ENCODE assay signal across 22 cellular contexts in genomic region chr7:114151777-114152176, GRCh38.
DNase-seq lines count a peak whose midpoint lies in the region; ATAC-seq, FAIRE-seq and TF ChIP-seq lines count a peak whose summit lies in the region.
"Had no signal": no experiment of that assay in that cellular context is flagged by ENCODE, and none has a peak within 500 bp of the region (broad histone marks: within the 10 kb centered on the region; RNA-seq: fewer than 3 reads in every experiment).

No MANE protein-coding gene starts in this region.

- no peaks in the 10 kb centered on the region for H3K9me2 ChIP-seq in Loucy (replicated peaks; ENCODE audit: low read depth, low read length)

- H3K4me3 Mint-ChIP-seq in stimulated activated naive B cell treated with anti-CD40 and anti-IgM and Interleukin-4, amounts not matched to agents 10 μg/mL and 1 μg/mL and 100 μg/mL, for 72 hours, result no peak overlapping the region
- H3K4me3 Mint-ChIP-seq in WTC11, result no peak overlapping the region
- H3K4me3 Mint-ChIP-seq: CD4-positive, CD25-positive, alpha-beta regulatory T cell; CD8-positive, alpha-beta memory T cell; HFFc6 had no signal

- ATAC-seq in DND-41 (ENCODE audit: insufficient read depth, low read depth) (no peak), pancreas (no peak), HG03565 (IDR thresholded peaks at IDR 0.05; ENCODE audit: unreplicated experiment) (no peak), HG03139 (IDR thresholded peaks at IDR 0.05; ENCODE audit: unreplicated experiment) (no peak), WTC11 (no peak)
- no peak for ATAC-seq in stimulated activated naive B cell treated with anti-CD40 and anti-IgM and Interleukin-4, amounts not matched to agents 10 μg/mL and 1 μg/mL and 100 μg/mL, for 72 hours (replicated peaks)
- ATAC-seq: HCT116 had no signal

- H3K9me3 Mint-ChIP-seq in stimulated activated naive B cell treated with anti-CD40 and anti-IgM and Interleukin-4, amounts not matched to agents 10 μg/mL and 1 μg/mL and 100 μg/mL, for 72 hours, result no peaks in the 10 kb centered on the region
- H3K9me3 Mint-ChIP-seq in WTC11, result no peaks in the 10 kb centered on the region
- H3K9me3 Mint-ChIP-seq: CD8-positive, alpha-beta memory T cell had no signal

- no peaks in the 10 kb centered on the region for H3K27me3 ChIP-seq in DND-41 (ENCODE audit: insufficient read depth, low read length, poor library complexity)
- H3K27me3 ChIP-seq in Loucy (ENCODE audit: insufficient read depth, low read length, poor library complexity, severe bottlenecking), result no peaks in the 10 kb centered on the region
- no peaks in the 10 kb centered on the region for H3K27me3 ChIP-seq in pancreas
- H3K27me3 ChIP-seq: BE2C had no signal

- H3K27me3 Mint-ChIP-seq in stimulated activated naive B cell treated with anti-CD40 and anti-IgM and Interleukin-4, amounts not matched to agents 10 μg/mL and 1 μg/mL and 100 μg/mL, for 72 hours, result no peaks in the 10 kb centered on the region
- no peaks in the 10 kb centered on the region for H3K27me3 Mint-ChIP-seq in WTC11 (ENCODE audit: low read depth)
- H3K27me3 Mint-ChIP-seq: CD4-positive, CD25-positive, alpha-beta regulatory T cell had no signal

- H3K79me2 ChIP-seq in DND-41 (ENCODE audit: insufficient read depth, low read length) (no peaks in the 10 kb centered on the region), Loucy (ENCODE audit: insufficient read depth, low read length) (no peaks in the 10 kb centered on the region)

- H4K20me1 ChIP-seq in DND-41 (ENCODE audit: insufficient read depth, low read length), result no peaks in the 10 kb centered on the region
- H4K20me1 ChIP-seq in Loucy (ENCODE audit: insufficient read depth, low read length, poor library complexity, severe bottlenecking), result no peaks in the 10 kb centered on the region

- H3K4me3 ChIP-seq in DND-41 (ENCODE audit: low read depth in 1 of 2, low read length in 2 of 2) (peak overlapping the region in 1 of 2 experiments; percentile 29; a peak in 1 of 4 replicates), Loucy (ENCODE audit: low read length, poor library complexity, severe bottlenecking) (peak overlapping the region; percentile 32), pancreas (no peak overlapping the region)

- CTCF ChIA-PET in WTC11 (lab: Charles Lee), result no interaction called here

- H2AFZ ChIP-seq in DND-41 (ENCODE audit: low read depth, low read length), result peak overlapping the region; percentile 42; the same call in 1 of the 2 replicates
- 0 out of 2 replicates have a peak overlapping the region, but pooled peaks have one; percentile 42 for H2AFZ ChIP-seq in Loucy (ENCODE audit: low read length)

- no peak overlapping the region for H3K27ac Mint-ChIP-seq in stimulated activated naive B cell treated with anti-CD40 and anti-IgM and Interleukin-4, amounts not matched to agents 10 μg/mL and 1 μg/mL and 100 μg/mL, for 72 hours
- H3K27ac Mint-ChIP-seq in WTC11, result no peak overlapping the region; the same call in 1 of the 2 replicates
- H3K27ac Mint-ChIP-seq: CD4-positive, CD25-positive, alpha-beta regulatory T cell; CD8-positive, alpha-beta memory T cell; HFFc6 had no signal

- H3K9me3 ChIP-seq in DND-41 (ENCODE audit: insufficient read depth, low read length, severe bottlenecking), result no peaks in the 10 kb centered on the region
- H3K9me3 ChIP-seq in Loucy (ENCODE audit: insufficient read depth, low read depth, low read length), result no peaks in the 10 kb centered on the region
- no peaks in the 10 kb centered on the region for H3K9me3 ChIP-seq in pancreas
- H3K9me3 ChIP-seq: BE2C had no signal

- no peaks in the 10 kb centered on the region for H3K36me3 Mint-ChIP-seq in stimulated activated naive B cell treated with anti-CD40 and anti-IgM and Interleukin-4, amounts not matched to agents 10 μg/mL and 1 μg/mL and 100 μg/mL, for 72 hours
- H3K36me3 Mint-ChIP-seq in WTC11, result no peaks in the 10 kb centered on the region
- H3K36me3 Mint-ChIP-seq: CD4-positive, CD25-positive, alpha-beta regulatory T cell; CD8-positive, alpha-beta memory T cell had no signal

- H3K36me3 ChIP-seq in DND-41 (ENCODE audit: insufficient read depth, low read length) (no peaks in the 10 kb centered on the region), Loucy (ENCODE audit: insufficient read depth, low read length) (no peaks in the 10 kb centered on the region), pancreas (no peaks in the 10 kb centered on the region)
- H3K36me3 ChIP-seq: BE2C had no signal

- intact Hi-C loops in pancreas (cut with DNase I), result no loop called here

- POLR2A ChIA-PET in WTC11 (lab: Charles Lee), result no interaction called here

- no peaks in the 10 kb centered on the region for H3F3A ChIP-seq in Loucy (ENCODE audit: low read depth)

- DNase-seq in DND-41 (no peak), RCC 7860 (ENCODE audit: low spot score) (no peak), pancreas (no peak), WTC11 (ENCODE audit: low spot score) (no peak)
- DNase-seq in stimulated activated naive B cell treated with anti-CD40 and anti-IgM and Interleukin-4, amounts not matched to agents 10 μg/mL and 1 μg/mL and 100 μg/mL, for 72 hours, result no peak
- DNase-seq: ACHN; BE2C; C1 segment of cervical spinal cord; CD4-positive, CD25-positive, alpha-beta regulatory T cell; CD8-positive, alpha-beta memory T cell; COR-L47; DMS 273 treated with DMSO at 0.1 percent for 48 hours; GOT3; H7; HFFc6 had no signal

- H3K4me1 Mint-ChIP-seq in stimulated activated naive B cell treated with anti-CD40 and anti-IgM and Interleukin-4, amounts not matched to agents 10 μg/mL and 1 μg/mL and 100 μg/mL, for 72 hours, result peaks cover 0 to 6% of the 10 kb centered on the region in 2 donors
- peaks cover 66% of the 10 kb centered on the region for H3K4me1 Mint-ChIP-seq in WTC11
- H3K4me1 Mint-ChIP-seq: CD4-positive, CD25-positive, alpha-beta regulatory T cell; CD8-positive, alpha-beta memory T cell had no signal

- no peak overlapping the region for H3K9ac ChIP-seq in DND-41 (ENCODE audit: low read depth, low read length)
- no peak overlapping the region for H3K9ac ChIP-seq in Loucy (ENCODE audit: low read depth, low read length, poor library complexity, severe bottlenecking)

- TF ChIP-seq CTCF in DND-41 (IDR thresholded peaks at IDR 0.05; ENCODE audit: borderline replicate concordance, extremely low read depth, low read length, poor library complexity, severe bottlenecking) (no peak), Loucy (conservative IDR thresholded peaks at IDR 0.05; ENCODE audit: low read length) (no peak), pancreas (IDR thresholded peaks at IDR 0.05) (no peak), WTC11 (IDR thresholded peaks at IDR 0.05) (no peak)

- H3K4me2 ChIP-seq in DND-41 (ENCODE audit: insufficient read depth, low read length), result peak overlapping the region; percentile 50; the same call in 1 of the 2 replicates
- peak overlapping the region; percentile 31 for H3K4me2 ChIP-seq in Loucy (ENCODE audit: low read depth, low read length, poor library complexity, severe bottlenecking)

- WGBS in pancreas, 2 donors, result 50 to 78% methylated on average over 3 of the region's 3 CpGs

- FAIRE-seq in RCC 7860 (lab: Jason Lieb, UNC) (peak; percentile 59), pancreas (lab: Jason Lieb, UNC) (peak; percentile 17)
- FAIRE-seq: G401.6, GM12892 had no signal

- H3K27ac ChIP-seq in DND-41 (ENCODE audit: low read length) (no peak overlapping the region), pancreas (no peak overlapping the region)
- H3K27ac ChIP-seq: HL-60 had no signal

- H3K4me1 ChIP-seq in DND-41 (ENCODE audit: insufficient read depth, low read length) (peaks cover 5% of the 10 kb centered on the region; the same call in 1 of the 2 replicates), Loucy (ENCODE audit: insufficient read depth, low read length, poor library complexity, severe bottlenecking) (no peaks in the 10 kb centered on the region), pancreas (peaks cover 0 to 10% (median 4%) of the 10 kb centered on the region in 3 donors)
- H3K4me1 ChIP-seq: BE2C had no signal

TF ChIP-seq in WTC11, 78 proteins besides CTCF, POLR2A, EP300 and RAD21 (continues in another document):
- TF ChIP-seq RORB (CRISPR knock-in tag; IDR thresholded peaks at IDR 0.05) (no peak), ZNF512 (CRISPR knock-in tag; IDR thresholded peaks at IDR 0.05; ENCODE audit: borderline replicate concordance) (no peak)
- TF ChIP-seq, protein P1, sequence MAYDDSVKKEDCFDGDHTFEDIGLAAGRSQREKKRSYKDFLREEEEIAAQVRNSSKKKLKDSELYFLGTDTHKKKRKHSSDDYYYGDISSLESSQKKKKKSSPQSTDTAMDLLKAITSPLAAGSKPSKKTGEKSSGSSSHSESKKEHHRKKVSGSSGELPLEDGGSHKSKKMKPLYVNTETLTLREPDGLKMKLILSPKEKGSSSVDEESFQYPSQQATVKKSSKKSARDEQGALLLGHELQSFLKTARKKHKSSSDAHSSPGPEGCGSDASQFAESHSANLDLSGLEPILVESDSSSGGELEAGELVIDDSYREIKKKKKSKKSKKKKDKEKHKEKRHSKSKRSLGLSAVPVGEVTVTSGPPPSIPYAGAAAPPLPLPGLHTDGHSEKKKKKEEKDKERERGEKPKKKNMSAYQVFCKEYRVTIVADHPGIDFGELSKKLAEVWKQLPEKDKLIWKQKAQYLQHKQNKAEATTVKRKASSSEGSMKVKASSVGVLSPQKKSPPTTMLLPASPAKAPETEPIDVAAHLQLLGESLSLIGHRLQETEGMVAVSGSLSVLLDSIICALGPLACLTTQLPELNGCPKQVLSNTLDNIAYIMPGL (CRISPR knock-in tag; IDR thresholded peaks at IDR 0.05), result no peak
